In genomic region chr2:235636471-235637005, GRCh38 we compare ENCODE assay signal across 25 cellular contexts.
"Had no signal": no experiment of that assay in that cellular context is flagged by ENCODE, and none has a peak within 500 bp of the region (broad histone marks: within the 10 kb centered on the region; RNA-seq: fewer than 3 reads in every experiment).

No MANE protein-coding gene starts in this region.

- H3K9me3 Mint-ChIP-seq: activated CD4-positive, alpha-beta memory T cell treated with anti-CD3 and anti-CD28 coated beads, Interleukin-2, amount 10 ng/mL, durations not matched to agents 7 days and 5 days; activated naive CD4-positive, alpha-beta T cell treated with anti-CD3 and anti-CD28 coated beads, Interleukin-2, amount 50 U/mL, for 24 hours; activated naive CD8-positive, alpha-beta T cell treated with anti-CD3 and anti-CD28 coated beads, Interleukin-2, amount 50 U/mL, for 24 hours; activated T-helper 2 cell treated with anti-CD3 and anti-CD28 coated beads, Interferon-gamma antibody, Interleukin-2, Interleukin-4, amounts not matched to agents 10 μg/mL and 5 μg/mL and 100 μg/mL, durations not matched to agents 14 hours and 24 hours and 36 hours; nephron; stimulated activated memory B cell treated with anti-CD40 and anti-IgM and Interleukin-4, amounts not matched to agents 10 μg/mL and 1 μg/mL and 100 μg/mL, for 72 hours; stimulated activated naive CD8-positive, alpha-beta T cell treated with anti-CD3 and anti-CD28 coated beads, Interleukin-15, amount 100 ng/mL, for 72 hours had no signal

- H3K36me3 ChIP-seq: colonic mucosa, left ventricle myocardium inferior, ovary, tibial nerve had no signal

- DNase-seq: activated CD4-positive, alpha-beta memory T cell treated with anti-CD3 and anti-CD28 coated beads, Interleukin-2, amount 10 ng/mL, durations not matched to agents 7 days and 5 days; activated CD4-positive, alpha-beta T cell treated with anti-CD3 and anti-CD28 coated beads for 48 hours; activated naive CD8-positive, alpha-beta T cell treated with anti-CD3 and anti-CD28 coated beads, Interleukin-2, amount 50 U/mL, for 24 hours; activated T-cell treated with anti-CD3 and anti-CD28 coated beads, Interleukin-2, amount 50 U/mL, for 48 hours; amygdala; colonic mucosa; effector memory CD4-positive, alpha-beta T cell; erythroblast; foreskin keratinocyte; left ventricle myocardium inferior; ovary; stimulated activated CD4-positive, alpha-beta T cell treated with anti-CD3 and anti-CD28 coated beads, Interleukin-1b, Interleukin-23, amount 100 ng/mL, for 48 hours; stimulated activated CD4-positive, alpha-beta T cell treated with anti-CD3 and anti-CD28 coated beads, Interleukin-4, amount 100 ng/mL, for 4 hours; stimulated activated CD8-positive, alpha-beta memory T cell treated with anti-CD3 and anti-CD28 coated beads, Interleukin-4, amount 100 ng/mL, for 48 hours; stimulated activated naive CD8-positive, alpha-beta T cell treated with anti-CD3 and anti-CD28 coated beads, Interleukin-15, amount 100 ng/mL, for 72 hours; T-helper 1 cell had no signal

- H3K9me3 ChIP-seq: colonic mucosa, left ventricle myocardium inferior, ovary, psoas muscle, tibial nerve had no signal

- H3K4me1 Mint-ChIP-seq: activated CD4-positive, alpha-beta memory T cell treated with anti-CD3 and anti-CD28 coated beads, Interleukin-2, amount 10 ng/mL, durations not matched to agents 7 days and 5 days; activated naive CD4-positive, alpha-beta T cell treated with anti-CD3 and anti-CD28 coated beads, Interleukin-2, amount 50 U/mL, for 24 hours; stimulated activated memory B cell treated with anti-CD40 and anti-IgM and Interleukin-4, amounts not matched to agents 10 μg/mL and 1 μg/mL and 100 μg/mL, for 72 hours had no signal

- H3K27ac ChIP-seq: colonic mucosa, foreskin keratinocyte, left ventricle myocardium inferior, ovary, psoas muscle, VCaP had no signal

- H3K4me3 ChIP-seq: colonic mucosa, left ventricle myocardium inferior, lung, ovary, psoas muscle, smooth muscle cell, tibial nerve had no signal

- H3K27me3 ChIP-seq: colonic mucosa, foreskin keratinocyte, ovary, tibial nerve had no signal

- H3K4me3 Mint-ChIP-seq: activated CD4-positive, alpha-beta memory T cell treated with anti-CD3 and anti-CD28 coated beads, Interleukin-2, amount 10 ng/mL, durations not matched to agents 7 days and 5 days; activated naive CD4-positive, alpha-beta T cell treated with anti-CD3 and anti-CD28 coated beads, Interleukin-2, amount 50 U/mL, for 24 hours; activated naive CD8-positive, alpha-beta T cell treated with anti-CD3 and anti-CD28 coated beads, Interleukin-2, amount 50 U/mL, for 24 hours; nephron; stimulated activated memory B cell treated with anti-CD40 and anti-IgM and Interleukin-4, amounts not matched to agents 10 μg/mL and 1 μg/mL and 100 μg/mL, for 72 hours; stimulated activated naive CD8-positive, alpha-beta T cell treated with anti-CD3 and anti-CD28 coated beads, Interleukin-15, amount 100 ng/mL, for 72 hours had no signal

- H3K27ac Mint-ChIP-seq: activated CD4-positive, alpha-beta memory T cell treated with anti-CD3 and anti-CD28 coated beads, Interleukin-2, amount 10 ng/mL, durations not matched to agents 7 days and 5 days; activated naive CD4-positive, alpha-beta T cell treated with anti-CD3 and anti-CD28 coated beads, Interleukin-2, amount 50 U/mL, for 24 hours; activated naive CD8-positive, alpha-beta T cell treated with anti-CD3 and anti-CD28 coated beads, Interleukin-2, amount 50 U/mL, for 24 hours; activated T-helper 2 cell treated with anti-CD3 and anti-CD28 coated beads, Interferon-gamma antibody, Interleukin-2, Interleukin-4, amounts not matched to agents 10 μg/mL and 5 μg/mL and 100 μg/mL, durations not matched to agents 14 hours and 24 hours and 36 hours; nephron; stimulated activated memory B cell treated with anti-CD40 and anti-IgM and Interleukin-4, amounts not matched to agents 10 μg/mL and 1 μg/mL and 100 μg/mL, for 72 hours; stimulated activated naive CD8-positive, alpha-beta T cell treated with anti-CD3 and anti-CD28 coated beads, Interleukin-15, amount 100 ng/mL, for 72 hours had no signal

- H3K4me1 ChIP-seq: foreskin keratinocyte had no signal

- H3K36me3 Mint-ChIP-seq: activated naive CD4-positive, alpha-beta T cell treated with anti-CD3 and anti-CD28 coated beads, Interleukin-2, amount 50 U/mL, for 24 hours; stimulated activated memory B cell treated with anti-CD40 and anti-IgM and Interleukin-4, amounts not matched to agents 10 μg/mL and 1 μg/mL and 100 μg/mL, for 72 hours had no signal

- H3K4me2 ChIP-seq: smooth muscle cell had no signal
